In genomic region chr2:215841175-215841816, GRCh38 we compare ENCODE assay signal across 16 cellular contexts.
A peak's percentile ranks its signal among the peaks of the same experiment; 100 is the strongest.
DNase-seq lines count a peak whose midpoint lies in the region; ATAC-seq, FAIRE-seq and TF ChIP-seq lines count a peak whose summit lies in the region.
"Had no signal": no experiment of that assay in that cellular context is flagged by ENCODE, and none has a peak within 500 bp of the region (broad histone marks: within the 10 kb centered on the region; RNA-seq: fewer than 3 reads in every experiment).

No MANE protein-coding gene starts in this region.

- peaks cover 34% of the 10 kb centered on the region for H3K4me1 ChIP-seq in MM.1S (ENCODE audit: low read length)
- H3K4me1 ChIP-seq in mesenchymal stem cell (ENCODE audit: control insufficient read depth, insufficient read depth, low read depth, low read length), result peaks cover 3% of the 10 kb centered on the region
- no peaks in the 10 kb centered on the region for H3K4me1 ChIP-seq in testis
- H3K4me1 ChIP-seq: parathyroid adenoma had no signal

- no peak overlapping the region for H3K4ac ChIP-seq in mesenchymal stem cell (ENCODE audit: low read depth in 1 of 2, low read length in 2 of 2)

- H3K9me2 ChIP-seq in MM.1S (replicated peaks; ENCODE audit: insufficient read depth, low read length), result no peaks in the 10 kb centered on the region

- H3K9me3 ChIP-seq in MM.1S (replicated peaks; ENCODE audit: insufficient read depth, low read length) (no peaks in the 10 kb centered on the region), mesenchymal stem cell (ENCODE audit: control insufficient read depth, low read length) (no peaks in the 10 kb centered on the region), testis (no peaks in the 10 kb centered on the region)
- H3K9me3 ChIP-seq: upper lobe of left lung had no signal

- no peaks in the 10 kb centered on the region for H4K20me1 ChIP-seq in MM.1S (ENCODE audit: insufficient read depth, low read length)

- DNase-seq in MM.1S, result peak; percentile 26
- no peak for DNase-seq in mesenchymal stem cell
- DNase-seq in testis, result no peak
- no peak for DNase-seq in HTR-8/SVneo (ENCODE audit: insufficient read length, low spot score)
- DNase-seq in T-helper 1 cell, result no peak
- no peak for DNase-seq in iPS-NIHi11 (ENCODE audit: low spot score)
- DNase-seq: activated CD4-positive, alpha-beta T cell treated with anti-CD3 and anti-CD28 coated beads for 48 hours; activated T-cell treated with anti-CD3 and anti-CD28 coated beads, Interleukin-2, amount 50 U/mL, for 72 hours; aorta; KBM-7; NCI-H146; NCI-H748 treated with DMSO at 0.1 percent for 48 hours; upper lobe of left lung had no signal

- no peak for TF ChIP-seq POLR2A in testis (IDR thresholded peaks at IDR 0.05)

- H2AK5ac ChIP-seq in mesenchymal stem cell (ENCODE audit: low read length, severe bottlenecking), result peak overlapping the region; percentile 82

- H3K27ac ChIP-seq in MM.1S (ENCODE audit: low read length) (peak overlapping the region; percentile 79), mesenchymal stem cell (ENCODE audit: low read length, poor library complexity, severe bottlenecking) (no peak overlapping the region), testis (no peak overlapping the region)
- H3K27ac ChIP-seq: parathyroid adenoma, upper lobe of left lung had no signal

- 48% methylated on average over 5 of the region's 5 CpGs for WGBS in mesenchymal stem cell
- 66 to 74% methylated on average over 5 of the region's 5 CpGs for WGBS in testis, 2 donors

- H2AFZ ChIP-seq in MM.1S (ENCODE audit: low read length) (peak overlapping the region; percentile 53), mesenchymal stem cell (ENCODE audit: low read depth, low read length) (no peak overlapping the region)
- H2AFZ ChIP-seq: parathyroid adenoma had no signal

- no peak overlapping the region for H4K8ac ChIP-seq in mesenchymal stem cell (ENCODE audit: low read length)

- ATAC-seq in GM18502 (IDR thresholded peaks at IDR 0.05; ENCODE audit: poor library complexity, unreplicated experiment), result peak; percentile 8
- peak; percentile 16 for ATAC-seq in GM21528 (IDR thresholded peaks at IDR 0.05; ENCODE audit: low FRiP score, unreplicated experiment)
- ATAC-seq: activated T-cell treated with anti-CD3 and anti-CD28 coated beads, Interleukin-2, amount 50 U/mL, for 72 hours had no signal

- no peak for TF ChIP-seq CTCF in MM.1S (IDR thresholded peaks at IDR 0.05; ENCODE audit: low read length)
- no peak for TF ChIP-seq CTCF in testis (IDR thresholded peaks at IDR 0.05)

- no peak overlapping the region for H2BK15ac ChIP-seq in mesenchymal stem cell (ENCODE audit: low read depth, poor library complexity, severe bottlenecking)

- no peak overlapping the region for H2BK120ac ChIP-seq in mesenchymal stem cell (ENCODE audit: low read depth, low read length)

- no peak for FAIRE-seq in HTR-8/SVneo (lab: Jason Lieb, UNC)

- H2BK5ac ChIP-seq in mesenchymal stem cell (ENCODE audit: low read depth, low read length, poor library complexity, severe bottlenecking), result no peak overlapping the region

- H3K79me1 ChIP-seq in mesenchymal stem cell (replicated peaks; ENCODE audit: low read length, poor library complexity, severe bottlenecking), result no peaks in the 10 kb centered on the region

- peak overlapping the region in 1 of 2 experiments; percentile 37 for H3K18ac ChIP-seq in mesenchymal stem cell (ENCODE audit: low read depth in 1 of 2, low read length in 2 of 2)

- peak overlapping the region; percentile 31 for H3K4me2 ChIP-seq in MM.1S (ENCODE audit: low read depth, low read length)
- H3K4me2 ChIP-seq in mesenchymal stem cell (ENCODE audit: low read length, poor library complexity, severe bottlenecking), result no peak overlapping the region

- peak overlapping the region in 1 of 2 experiments; percentile 7 for H3K14ac ChIP-seq in mesenchymal stem cell (ENCODE audit: low read length in 2 of 2)

- no peak overlapping the region for H3K23ac ChIP-seq in mesenchymal stem cell (ENCODE audit: low read length in 2 of 2)

- peak overlapping the region; percentile 90 for H4K91ac ChIP-seq in mesenchymal stem cell (ENCODE audit: low read length)

- no peak overlapping the region for H3K4me3 ChIP-seq in MM.1S (ENCODE audit: low read length)
- no peak overlapping the region for H3K4me3 ChIP-seq in mesenchymal stem cell (ENCODE audit: insufficient read depth in 1 of 2, low read depth in 1 of 2, low read length in 2 of 2)
- H3K4me3 ChIP-seq in testis, result no peak overlapping the region
- H3K4me3 ChIP-seq: upper lobe of left lung had no signal

- H3K9ac ChIP-seq in MM.1S (ENCODE audit: low read length) (peak overlapping the region; percentile 6; the same call in 1 of the 2 replicates), mesenchymal stem cell (ENCODE audit: low read length) (no peak overlapping the region)
- H3K9ac ChIP-seq: parathyroid adenoma had no signal

- intact Hi-C loops in testis (cut with DNase I; ENCODE audit: low total_unique reads), result no loop called here

- no peaks in the 10 kb centered on the region for H3K79me2 ChIP-seq in MM.1S (ENCODE audit: low read length)
- H3K79me2 ChIP-seq: parathyroid adenoma had no signal

- H3K36me3 ChIP-seq in MM.1S (replicated peaks; ENCODE audit: insufficient read depth, low read length), result no peaks in the 10 kb centered on the region
- no peaks in the 10 kb centered on the region for H3K36me3 ChIP-seq in mesenchymal stem cell (ENCODE audit: control insufficient read depth in 1 of 2, insufficient read depth in 2 of 2, low read depth in 1 of 2, low read length in 2 of 2)
- H3K36me3 ChIP-seq in testis (ENCODE audit: low read depth, missing control alignments), result no peaks in the 10 kb centered on the region
- H3K36me3 ChIP-seq: upper lobe of left lung had no signal

- peak overlapping the region; percentile 37 to 93 for H2BK12ac ChIP-seq in mesenchymal stem cell (ENCODE audit: low read length in 2 of 2)

- peaks cover 29% of the 10 kb centered on the region for H3F3A ChIP-seq in MM.1S (ENCODE audit: insufficient read depth, low read length)

- H3K27me3 ChIP-seq in MM.1S (replicated peaks; ENCODE audit: insufficient read depth, low read length) (no peaks in the 10 kb centered on the region), mesenchymal stem cell (ENCODE audit: control insufficient read depth in 1 of 2, insufficient read depth in 1 of 2, low read length in 2 of 2) (no peaks in the 10 kb centered on the region), testis (no peaks in the 10 kb centered on the region)
- H3K27me3 ChIP-seq: upper lobe of left lung had no signal
